1 cellular context compared by ENCODE assay signal in the genomic region with DNA sequence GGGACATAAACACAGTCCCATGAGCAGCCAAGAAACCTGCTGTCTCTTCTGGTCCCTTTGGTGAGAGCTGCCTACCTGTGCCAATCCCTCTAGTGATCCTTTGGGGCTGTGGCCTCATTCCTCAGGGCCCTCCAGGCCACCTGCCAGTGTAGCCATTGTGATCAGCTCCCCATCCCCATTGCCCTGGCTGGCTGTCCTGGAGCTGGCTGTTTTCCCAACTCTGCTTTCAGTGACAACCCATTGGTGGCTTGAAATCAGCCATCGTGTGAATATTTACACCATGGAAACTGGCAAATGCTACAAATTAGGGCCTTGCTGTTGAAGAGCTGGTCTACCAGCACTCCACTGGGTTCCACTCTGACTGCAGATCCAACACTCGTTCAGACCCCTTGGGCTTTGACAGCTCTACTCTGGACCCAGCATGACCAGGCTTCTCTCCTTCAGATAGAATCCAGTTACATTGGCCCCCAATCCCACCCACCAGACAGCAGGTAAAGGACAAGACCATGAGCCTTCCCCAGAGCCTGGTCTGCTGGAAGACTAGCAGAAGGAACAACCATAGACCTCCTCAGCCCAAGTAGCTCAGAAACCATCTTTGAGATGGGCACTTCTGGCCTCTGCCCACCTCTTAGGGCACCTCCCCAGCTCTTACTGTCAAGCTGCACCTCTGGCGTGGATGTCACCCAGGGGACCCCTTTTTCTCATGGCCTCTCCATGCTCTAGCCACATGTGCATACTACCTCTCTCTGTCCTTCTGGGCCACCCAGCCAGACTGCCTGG.
TF ChIP-seq lines count a peak whose summit lies in the region.

No MANE protein-coding gene starts in this region.

TF ChIP-seq in SK-N-SH, 30 proteins besides CTCF, POLR2A, EP300 and RAD21 (continued from another document):
- TF ChIP-seq, protein P1, sequence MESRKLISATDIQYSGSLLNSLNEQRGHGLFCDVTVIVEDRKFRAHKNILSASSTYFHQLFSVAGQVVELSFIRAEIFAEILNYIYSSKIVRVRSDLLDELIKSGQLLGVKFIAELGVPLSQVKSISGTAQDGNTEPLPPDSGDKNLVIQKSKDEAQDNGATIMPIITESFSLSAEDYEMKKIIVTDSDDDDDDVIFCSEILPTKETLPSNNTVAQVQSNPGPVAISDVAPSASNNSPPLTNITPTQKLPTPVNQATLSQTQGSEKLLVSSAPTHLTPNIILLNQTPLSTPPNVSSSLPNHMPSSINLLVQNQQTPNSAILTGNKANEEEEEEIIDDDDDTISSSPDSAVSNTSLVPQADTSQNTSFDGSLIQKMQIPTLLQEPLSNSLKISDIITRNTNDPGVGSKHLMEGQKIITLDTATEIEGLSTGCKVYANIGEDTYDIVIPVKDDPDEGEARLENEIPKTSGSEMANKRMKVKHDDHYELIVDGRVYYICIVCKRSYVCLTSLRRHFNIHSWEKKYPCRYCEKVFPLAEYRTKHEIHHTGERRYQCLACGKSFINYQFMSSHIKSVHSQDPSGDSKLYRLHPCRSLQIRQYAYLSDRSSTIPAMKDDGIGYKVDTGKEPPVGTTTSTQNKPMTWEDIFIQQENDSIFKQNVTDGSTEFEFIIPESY (IDR thresholded peaks at IDR 0.05; ENCODE audit: borderline replicate concordance, low read depth): no peak
- TF ChIP-seq, protein P2, sequence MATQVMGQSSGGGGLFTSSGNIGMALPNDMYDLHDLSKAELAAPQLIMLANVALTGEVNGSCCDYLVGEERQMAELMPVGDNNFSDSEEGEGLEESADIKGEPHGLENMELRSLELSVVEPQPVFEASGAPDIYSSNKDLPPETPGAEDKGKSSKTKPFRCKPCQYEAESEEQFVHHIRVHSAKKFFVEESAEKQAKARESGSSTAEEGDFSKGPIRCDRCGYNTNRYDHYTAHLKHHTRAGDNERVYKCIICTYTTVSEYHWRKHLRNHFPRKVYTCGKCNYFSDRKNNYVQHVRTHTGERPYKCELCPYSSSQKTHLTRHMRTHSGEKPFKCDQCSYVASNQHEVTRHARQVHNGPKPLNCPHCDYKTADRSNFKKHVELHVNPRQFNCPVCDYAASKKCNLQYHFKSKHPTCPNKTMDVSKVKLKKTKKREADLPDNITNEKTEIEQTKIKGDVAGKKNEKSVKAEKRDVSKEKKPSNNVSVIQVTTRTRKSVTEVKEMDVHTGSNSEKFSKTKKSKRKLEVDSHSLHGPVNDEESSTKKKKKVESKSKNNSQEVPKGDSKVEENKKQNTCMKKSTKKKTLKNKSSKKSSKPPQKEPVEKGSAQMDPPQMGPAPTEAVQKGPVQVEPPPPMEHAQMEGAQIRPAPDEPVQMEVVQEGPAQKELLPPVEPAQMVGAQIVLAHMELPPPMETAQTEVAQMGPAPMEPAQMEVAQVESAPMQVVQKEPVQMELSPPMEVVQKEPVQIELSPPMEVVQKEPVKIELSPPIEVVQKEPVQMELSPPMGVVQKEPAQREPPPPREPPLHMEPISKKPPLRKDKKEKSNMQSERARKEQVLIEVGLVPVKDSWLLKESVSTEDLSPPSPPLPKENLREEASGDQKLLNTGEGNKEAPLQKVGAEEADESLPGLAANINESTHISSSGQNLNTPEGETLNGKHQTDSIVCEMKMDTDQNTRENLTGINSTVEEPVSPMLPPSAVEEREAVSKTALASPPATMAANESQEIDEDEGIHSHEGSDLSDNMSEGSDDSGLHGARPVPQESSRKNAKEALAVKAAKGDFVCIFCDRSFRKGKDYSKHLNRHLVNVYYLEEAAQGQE (IDR thresholded peaks at IDR 0.05; ENCODE audit: low read depth, low read length): no peak
- TF ChIP-seq NRF1 (IDR thresholded peaks at IDR 0.05; ENCODE audit: low read depth, low read length) (no peak), RXRA (IDR thresholded peaks at IDR 0.05; ENCODE audit: borderline replicate concordance, low read depth) (no peak)
